ENCODE assay signal across 1 cellular context in the genomic region with DNA sequence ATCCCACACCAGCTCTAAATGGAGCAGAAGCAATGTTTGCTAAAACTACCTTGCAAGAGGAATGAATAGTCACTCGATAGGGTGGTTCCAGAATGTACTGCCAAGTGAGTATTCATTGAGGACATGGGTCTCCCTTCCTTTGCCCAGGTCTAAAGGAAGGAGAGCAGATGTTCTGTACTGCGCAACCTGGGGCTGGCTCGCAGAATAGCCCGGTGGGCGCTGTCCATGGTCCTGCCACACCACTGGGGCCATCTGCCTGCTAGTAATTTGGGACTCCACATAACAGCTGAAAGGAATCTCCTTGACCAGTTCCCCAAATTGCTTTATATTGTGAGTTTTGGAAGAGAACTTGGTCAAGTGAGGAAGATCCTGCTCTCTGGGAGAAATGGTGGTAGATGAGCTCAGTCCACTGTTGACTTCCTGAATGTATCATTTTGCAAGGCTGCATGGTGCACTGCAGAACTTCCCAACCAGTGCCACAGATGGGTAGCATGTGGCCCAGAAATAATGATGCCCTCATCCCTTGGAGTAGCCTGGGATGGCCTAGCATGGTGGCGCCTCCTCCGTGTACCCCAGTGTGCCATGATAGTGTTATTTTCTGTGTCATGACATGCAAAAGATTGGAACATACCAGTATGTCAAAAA.
TF ChIP-seq lines count a peak whose summit lies in the region.

No MANE protein-coding gene starts in this region.

TF ChIP-seq in WTC11, 78 proteins besides CTCF, POLR2A, EP300 and RAD21 (continued from another document):
- TF ChIP-seq ZNF416 (CRISPR knock-in tag; IDR thresholded peaks at IDR 0.05): no peak
- no peak for TF ChIP-seq CBFB (CRISPR knock-in tag; IDR thresholded peaks at IDR 0.05; ENCODE audit: low read depth)
- TF ChIP-seq MXD4 (CRISPR knock-in tag; IDR thresholded peaks at IDR 0.05; ENCODE audit: borderline replicate concordance): no peak
- 0 out of 2 replicates have a peak, but pooled peaks have one; percentile 48 for TF ChIP-seq ATF1 (CRISPR knock-in tag; IDR thresholded peaks at IDR 0.05)
- TF ChIP-seq FOXP1 (CRISPR knock-in tag; IDR thresholded peaks at IDR 0.05; ENCODE audit: borderline replicate concordance): peak; percentile 85
- peak; percentile 83 for TF ChIP-seq TEAD1 (CRISPR knock-in tag; IDR thresholded peaks at IDR 0.05)
- TF ChIP-seq, protein P1, sequence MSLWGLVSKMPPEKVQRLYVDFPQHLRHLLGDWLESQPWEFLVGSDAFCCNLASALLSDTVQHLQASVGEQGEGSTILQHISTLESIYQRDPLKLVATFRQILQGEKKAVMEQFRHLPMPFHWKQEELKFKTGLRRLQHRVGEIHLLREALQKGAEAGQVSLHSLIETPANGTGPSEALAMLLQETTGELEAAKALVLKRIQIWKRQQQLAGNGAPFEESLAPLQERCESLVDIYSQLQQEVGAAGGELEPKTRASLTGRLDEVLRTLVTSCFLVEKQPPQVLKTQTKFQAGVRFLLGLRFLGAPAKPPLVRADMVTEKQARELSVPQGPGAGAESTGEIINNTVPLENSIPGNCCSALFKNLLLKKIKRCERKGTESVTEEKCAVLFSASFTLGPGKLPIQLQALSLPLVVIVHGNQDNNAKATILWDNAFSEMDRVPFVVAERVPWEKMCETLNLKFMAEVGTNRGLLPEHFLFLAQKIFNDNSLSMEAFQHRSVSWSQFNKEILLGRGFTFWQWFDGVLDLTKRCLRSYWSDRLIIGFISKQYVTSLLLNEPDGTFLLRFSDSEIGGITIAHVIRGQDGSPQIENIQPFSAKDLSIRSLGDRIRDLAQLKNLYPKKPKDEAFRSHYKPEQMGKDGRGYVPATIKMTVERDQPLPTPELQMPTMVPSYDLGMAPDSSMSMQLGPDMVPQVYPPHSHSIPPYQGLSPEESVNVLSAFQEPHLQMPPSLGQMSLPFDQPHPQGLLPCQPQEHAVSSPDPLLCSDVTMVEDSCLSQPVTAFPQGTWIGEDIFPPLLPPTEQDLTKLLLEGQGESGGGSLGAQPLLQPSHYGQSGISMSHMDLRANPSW (CRISPR knock-in tag; conservative IDR thresholded peaks at IDR 0.05; ENCODE audit: low read depth): no peak
- TF ChIP-seq ZNF219 (CRISPR knock-in tag; IDR thresholded peaks at IDR 0.05; ENCODE audit: borderline replicate concordance): peak; percentile 80; the same call in 1 of the 2 replicates
- TF ChIP-seq, protein P2, sequence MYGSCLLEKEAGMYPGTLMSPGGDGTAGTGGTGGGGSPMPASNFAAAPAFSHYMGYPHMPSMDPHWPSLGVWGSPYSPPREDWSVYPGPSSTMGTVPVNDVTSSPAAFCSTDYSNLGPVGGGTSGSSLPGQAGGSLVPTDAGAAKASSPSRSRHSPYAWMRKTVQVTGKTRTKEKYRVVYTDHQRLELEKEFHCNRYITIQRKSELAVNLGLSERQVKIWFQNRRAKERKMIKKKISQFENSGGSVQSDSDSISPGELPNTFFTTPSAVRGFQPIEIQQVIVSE (CRISPR knock-in tag; IDR thresholded peaks at IDR 0.05; ENCODE audit: borderline replicate concordance): no peak
- TF ChIP-seq, protein P3, sequence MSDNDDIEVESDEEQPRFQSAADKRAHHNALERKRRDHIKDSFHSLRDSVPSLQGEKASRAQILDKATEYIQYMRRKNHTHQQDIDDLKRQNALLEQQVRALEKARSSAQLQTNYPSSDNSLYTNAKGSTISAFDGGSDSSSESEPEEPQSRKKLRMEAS (CRISPR knock-in tag; IDR thresholded peaks at IDR 0.05): peak; percentile 31; the same call in 1 of the 2 replicates
- 0 out of 2 replicates have a peak, but pooled peaks have one; percentile 30 for TF ChIP-seq GABPB1 (CRISPR knock-in tag; IDR thresholded peaks at IDR 0.05)
- TF ChIP-seq, protein P4, sequence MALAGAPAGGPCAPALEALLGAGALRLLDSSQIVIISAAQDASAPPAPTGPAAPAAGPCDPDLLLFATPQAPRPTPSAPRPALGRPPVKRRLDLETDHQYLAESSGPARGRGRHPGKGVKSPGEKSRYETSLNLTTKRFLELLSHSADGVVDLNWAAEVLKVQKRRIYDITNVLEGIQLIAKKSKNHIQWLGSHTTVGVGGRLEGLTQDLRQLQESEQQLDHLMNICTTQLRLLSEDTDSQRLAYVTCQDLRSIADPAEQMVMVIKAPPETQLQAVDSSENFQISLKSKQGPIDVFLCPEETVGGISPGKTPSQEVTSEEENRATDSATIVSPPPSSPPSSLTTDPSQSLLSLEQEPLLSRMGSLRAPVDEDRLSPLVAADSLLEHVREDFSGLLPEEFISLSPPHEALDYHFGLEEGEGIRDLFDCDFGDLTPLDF (CRISPR knock-in tag; IDR thresholded peaks at IDR 0.05): peak; percentile 74; the same call in 1 of the 2 replicates
- TF ChIP-seq, protein P5, sequence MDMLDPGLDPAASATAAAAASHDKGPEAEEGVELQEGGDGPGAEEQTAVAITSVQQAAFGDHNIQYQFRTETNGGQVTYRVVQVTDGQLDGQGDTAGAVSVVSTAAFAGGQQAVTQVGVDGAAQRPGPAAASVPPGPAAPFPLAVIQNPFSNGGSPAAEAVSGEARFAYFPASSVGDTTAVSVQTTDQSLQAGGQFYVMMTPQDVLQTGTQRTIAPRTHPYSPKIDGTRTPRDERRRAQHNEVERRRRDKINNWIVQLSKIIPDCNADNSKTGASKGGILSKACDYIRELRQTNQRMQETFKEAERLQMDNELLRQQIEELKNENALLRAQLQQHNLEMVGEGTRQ (CRISPR knock-in tag; IDR thresholded peaks at IDR 0.05): no peak
- no peak for TF ChIP-seq ZNF121 (CRISPR knock-in tag; IDR thresholded peaks at IDR 0.05)
- TF ChIP-seq, protein P6, sequence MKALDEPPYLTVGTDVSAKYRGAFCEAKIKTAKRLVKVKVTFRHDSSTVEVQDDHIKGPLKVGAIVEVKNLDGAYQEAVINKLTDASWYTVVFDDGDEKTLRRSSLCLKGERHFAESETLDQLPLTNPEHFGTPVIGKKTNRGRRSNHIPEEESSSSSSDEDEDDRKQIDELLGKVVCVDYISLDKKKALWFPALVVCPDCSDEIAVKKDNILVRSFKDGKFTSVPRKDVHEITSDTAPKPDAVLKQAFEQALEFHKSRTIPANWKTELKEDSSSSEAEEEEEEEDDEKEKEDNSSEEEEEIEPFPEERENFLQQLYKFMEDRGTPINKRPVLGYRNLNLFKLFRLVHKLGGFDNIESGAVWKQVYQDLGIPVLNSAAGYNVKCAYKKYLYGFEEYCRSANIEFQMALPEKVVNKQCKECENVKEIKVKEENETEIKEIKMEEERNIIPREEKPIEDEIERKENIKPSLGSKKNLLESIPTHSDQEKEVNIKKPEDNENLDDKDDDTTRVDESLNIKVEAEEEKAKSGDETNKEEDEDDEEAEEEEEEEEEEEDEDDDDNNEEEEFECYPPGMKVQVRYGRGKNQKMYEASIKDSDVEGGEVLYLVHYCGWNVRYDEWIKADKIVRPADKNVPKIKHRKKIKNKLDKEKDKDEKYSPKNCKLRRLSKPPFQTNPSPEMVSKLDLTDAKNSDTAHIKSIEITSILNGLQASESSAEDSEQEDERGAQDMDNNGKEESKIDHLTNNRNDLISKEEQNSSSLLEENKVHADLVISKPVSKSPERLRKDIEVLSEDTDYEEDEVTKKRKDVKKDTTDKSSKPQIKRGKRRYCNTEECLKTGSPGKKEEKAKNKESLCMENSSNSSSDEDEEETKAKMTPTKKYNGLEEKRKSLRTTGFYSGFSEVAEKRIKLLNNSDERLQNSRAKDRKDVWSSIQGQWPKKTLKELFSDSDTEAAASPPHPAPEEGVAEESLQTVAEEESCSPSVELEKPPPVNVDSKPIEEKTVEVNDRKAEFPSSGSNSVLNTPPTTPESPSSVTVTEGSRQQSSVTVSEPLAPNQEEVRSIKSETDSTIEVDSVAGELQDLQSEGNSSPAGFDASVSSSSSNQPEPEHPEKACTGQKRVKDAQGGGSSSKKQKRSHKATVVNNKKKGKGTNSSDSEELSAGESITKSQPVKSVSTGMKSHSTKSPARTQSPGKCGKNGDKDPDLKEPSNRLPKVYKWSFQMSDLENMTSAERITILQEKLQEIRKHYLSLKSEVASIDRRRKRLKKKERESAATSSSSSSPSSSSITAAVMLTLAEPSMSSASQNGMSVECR (CRISPR knock-in tag; IDR thresholded peaks at IDR 0.05; ENCODE audit: borderline replicate concordance): peak; percentile 91
- no peak for TF ChIP-seq ZNF423 (CRISPR knock-in tag; IDR thresholded peaks at IDR 0.05)
- no peak for TF ChIP-seq NR2C2 (CRISPR knock-in tag; IDR thresholded peaks at IDR 0.05)
- TF ChIP-seq NFATC4 (CRISPR knock-in tag; IDR thresholded peaks at IDR 0.05): no peak
- TF ChIP-seq, protein P7, sequence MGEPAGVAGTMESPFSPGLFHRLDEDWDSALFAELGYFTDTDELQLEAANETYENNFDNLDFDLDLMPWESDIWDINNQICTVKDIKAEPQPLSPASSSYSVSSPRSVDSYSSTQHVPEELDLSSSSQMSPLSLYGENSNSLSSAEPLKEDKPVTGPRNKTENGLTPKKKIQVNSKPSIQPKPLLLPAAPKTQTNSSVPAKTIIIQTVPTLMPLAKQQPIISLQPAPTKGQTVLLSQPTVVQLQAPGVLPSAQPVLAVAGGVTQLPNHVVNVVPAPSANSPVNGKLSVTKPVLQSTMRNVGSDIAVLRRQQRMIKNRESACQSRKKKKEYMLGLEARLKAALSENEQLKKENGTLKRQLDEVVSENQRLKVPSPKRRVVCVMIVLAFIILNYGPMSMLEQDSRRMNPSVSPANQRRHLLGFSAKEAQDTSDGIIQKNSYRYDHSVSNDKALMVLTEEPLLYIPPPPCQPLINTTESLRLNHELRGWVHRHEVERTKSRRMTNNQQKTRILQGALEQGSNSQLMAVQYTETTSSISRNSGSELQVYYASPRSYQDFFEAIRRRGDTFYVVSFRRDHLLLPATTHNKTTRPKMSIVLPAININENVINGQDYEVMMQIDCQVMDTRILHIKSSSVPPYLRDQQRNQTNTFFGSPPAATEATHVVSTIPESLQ (CRISPR knock-in tag; IDR thresholded peaks at IDR 0.05): no peak
- TF ChIP-seq NFE2L1 (CRISPR knock-in tag; IDR thresholded peaks at IDR 0.05): peak; percentile 59; the same call in 1 of the 2 replicates
